In the genomic region with DNA sequence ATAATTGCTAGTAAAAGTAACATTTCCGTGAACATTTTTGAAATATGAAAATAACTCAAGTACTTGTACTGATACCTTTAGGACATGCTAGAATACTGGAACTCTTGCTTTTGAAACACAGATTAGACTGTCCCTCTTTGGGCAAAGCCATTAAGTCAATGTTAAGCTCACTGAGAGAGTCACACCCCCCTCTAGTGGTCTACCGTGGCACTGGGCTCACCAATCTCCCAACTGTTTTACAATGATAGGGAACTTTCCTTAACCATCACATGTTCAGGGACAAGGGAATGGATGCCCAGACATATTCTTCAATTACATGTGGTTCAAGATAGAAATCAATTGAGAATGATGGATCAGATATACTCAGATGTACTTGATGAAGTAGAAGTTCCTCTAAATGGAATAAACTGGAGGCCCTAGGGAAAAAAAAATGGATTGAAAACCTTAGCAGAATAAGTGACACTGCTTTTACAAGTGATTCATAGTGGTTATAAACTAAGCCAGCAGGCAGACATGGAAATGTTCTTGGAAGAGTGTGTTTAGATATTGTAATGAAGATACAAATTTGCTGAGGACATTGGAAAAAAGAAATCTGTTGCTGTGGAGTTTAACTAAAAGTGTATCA, we compare ENCODE assay signal across 8 cellular contexts. TPM values are rescaled to one million over a fixed set of nuclear protein-coding genes. Genes with fewer than 3 reads are reported as not detected.
DNase-seq lines count a peak whose midpoint lies in the region; ATAC-seq, FAIRE-seq and TF ChIP-seq lines count a peak whose summit lies in the region.

No MANE protein-coding gene starts in this region.

- intact Hi-C loops in lower lobe of right lung (cut with DNase I): no loop called here

- ATAC-seq in lower lobe of right lung (peak; percentile 83 to 87), GM21576 (IDR thresholded peaks at IDR 0.05; ENCODE audit: unreplicated experiment) (no peak)

- no peak overlapping the region for H3K27ac ChIP-seq in lower lobe of right lung

- peaks cover 4% of the 10 kb centered on the region for H3K27me3 ChIP-seq in lower lobe of right lung (ENCODE audit: low read depth)

- H3K4me1 ChIP-seq in lower lobe of right lung: no peaks in the 10 kb centered on the region

- no peaks in the 10 kb centered on the region for H3K9me3 ChIP-seq in lower lobe of right lung

- peak; percentile 97 for FAIRE-seq in GM12891 (lab: Jason Lieb, UNC)

- H3K4me3 ChIP-seq in lower lobe of right lung: no peak overlapping the region

- no peaks in the 10 kb centered on the region for H3K36me3 ChIP-seq in lower lobe of right lung

- TF ChIP-seq POLR2A in GM12891 (IDR thresholded peaks at IDR 0.05; ENCODE audit: low read depth, low read length): no peak

- DNase-seq in 8988T (peak; percentile 34), GM12891 (ENCODE audit: insufficient read length, low spot score) (peak; percentile 45), NCI-H345 treated with DMSO at 0.1 percent for 48 hours (lab: John Stamatoyannopoulos, UW; ENCODE audit: unreplicated experiment) (peak; percentile 4), dermis blood vessel endothelial cell (peak; percentile 84), lower lobe of right lung (peak; percentile 54)
- DNase-seq in activated CD4-positive, alpha-beta T cell treated with anti-CD3 and anti-CD28 coated beads, Interleukin-2, amount 50 U/mL, for 1 hour: peak; percentile 57
- DNase-seq in stimulated activated CD8-positive, alpha-beta memory T cell treated with anti-CD3 and anti-CD28 coated beads, Interleukin-12 subunit alpha, Interleukin-12 subunit beta, amount 100 ng/mL, for 1 hour (ENCODE audit: low read depth): peak; percentile 38

- peak; percentile 89 for TF ChIP-seq CTCF in lower lobe of right lung (IDR thresholded peaks at IDR 0.05)

TF ChIP-seq in GM12891, 5 proteins besides CTCF, POLR2A, EP300 and RAD21:
- no peak for TF ChIP-seq POLR2AphosphoS5 (IDR thresholded peaks at IDR 0.05; ENCODE audit: low read depth, low read length)
- no peak for TF ChIP-seq POU2F2 (IDR thresholded peaks at IDR 0.05; ENCODE audit: low read depth, low read length)
- TF ChIP-seq TAF1 (IDR thresholded peaks at IDR 0.05; ENCODE audit: low read depth, low read length): no peak
- TF ChIP-seq SPI1 (IDR thresholded peaks at IDR 0.05; ENCODE audit: low read depth, low read length): no peak
- no peak for TF ChIP-seq PAX5 (IDR thresholded peaks at IDR 0.05; ENCODE audit: insufficient read depth, low read length, severe bottlenecking)
TF ChIP-seq in GM12891: peak in this region for 0.

RNA-seq across cellular contexts. Expression of a gene that starts 17.8 kb away (rescaled TPM):
- polyA plus RNA-seq in GM12891 (2012; ENCODE audit: low read depth, missing spikeins): 0.01 TPM
- total RNA-seq in dermis blood vessel endothelial cell: not detected in 2 replicates
- not detected for total RNA-seq in lower lobe of right lung

RNA-seq across cellular contexts. Expression of a gene that starts 42.0 kb away (rescaled TPM):
- polyA plus RNA-seq in GM12891 (2012; ENCODE audit: low read depth, missing spikeins): not detected
- total RNA-seq in dermis blood vessel endothelial cell (not detected in 2 replicates), lower lobe of right lung (not detected)

RNA-seq across cellular contexts. Expression of a gene that starts 59.8 kb away (rescaled TPM):
- 0.37 TPM for polyA plus RNA-seq in GM12891 (2012; ENCODE audit: low read depth, missing spikeins)
- total RNA-seq in dermis blood vessel endothelial cell (not detected in 2 replicates), lower lobe of right lung (not detected)

Comparison
In these comparisons a context has a peak if more than half of its experiments do, and no peak if none do; other contexts are left out.
1. DNase-seq: peak in every context shown above with its lines; median percentile 84 in dermis blood vessel endothelial cell; 57 in activated CD4-positive, alpha-beta T cell treated with anti-CD3 and anti-CD28 coated beads, Interleukin-2, amount 50 U/mL, for 1 hour; 54 in lower lobe of right lung; 45 in GM12891; 38 in stimulated activated CD8-positive, alpha-beta memory T cell treated with anti-CD3 and anti-CD28 coated beads, Interleukin-12 subunit alpha, Interleukin-12 subunit beta, amount 100 ng/mL, for 1 hour; 34 in 8988T; 4 in NCI-H345 treated with DMSO at 0.1 percent for 48 hours.